Comparison of ENCODE assay signal across 8 cellular contexts in genomic region chr17:50904522-50905459, GRCh38. TPM values are rescaled to one million over a fixed set of nuclear protein-coding genes. Genes with fewer than 3 reads are reported as not detected.
DNase-seq lines count a peak whose midpoint lies in the region; ATAC-seq, FAIRE-seq and TF ChIP-seq lines count a peak whose summit lies in the region.

No MANE protein-coding gene starts in this region.

- H3K27ac ChIP-seq in right lobe of liver = peak overlapping the region; percentile 85 to 100 (median 99)
- peak overlapping the region; percentile 69 to 95 (median 90) for H3K27ac ChIP-seq in tibial nerve

- H3K27me3 ChIP-seq in bronchial epithelial cell (ENCODE audit: control insufficient read depth, insufficient read depth, low read length) (no peaks in the 10 kb centered on the region), right lobe of liver (no peaks in the 10 kb centered on the region), tibial nerve (no peaks in the 10 kb centered on the region)

- TF ChIP-seq CTCF in bronchial epithelial cell (IDR thresholded peaks at IDR 0.05; ENCODE audit: insufficient read depth, low read length, severe bottlenecking) (peak; percentile 12), right lobe of liver (IDR thresholded peaks at IDR 0.05) (no peak), tibial nerve (IDR thresholded peaks at IDR 0.05) (peak in 3 of 5 experiments; percentile 10 to 30 (median 13))

- no peak for FAIRE-seq in bronchial epithelial cell (lab: Jason Lieb, UNC)

- no peaks in the 10 kb centered on the region for H3K9me3 ChIP-seq in right lobe of liver
- no peaks in the 10 kb centered on the region for H3K9me3 ChIP-seq in tibial nerve

- peaks cover 0 to 61% (median 28%) of the 10 kb centered on the region in 4 donors for H3K4me1 ChIP-seq in right lobe of liver
- peaks cover 2 to 39% (median 25%) of the 10 kb centered on the region in 4 donors for H3K4me1 ChIP-seq in tibial nerve

- TF ChIP-seq EP300 in tibial nerve (IDR thresholded peaks at IDR 0.05) = peak; percentile 47 to 74

- ATAC-seq in right lobe of liver (peak; percentile 65 to 80 (median 72)), HG02973 (IDR thresholded peaks at IDR 0.05; ENCODE audit: unreplicated experiment) (no peak)

- TF ChIP-seq POLR2A in right lobe of liver (IDR thresholded peaks at IDR 0.05) = peak; percentile 69
- no peak for TF ChIP-seq POLR2A in tibial nerve (IDR thresholded peaks at IDR 0.05)

- H3K36me3 ChIP-seq in bronchial epithelial cell (ENCODE audit: control insufficient read depth, insufficient read depth, low read length) = no peaks in the 10 kb centered on the region
- no peaks in the 10 kb centered on the region for H3K36me3 ChIP-seq in right lobe of liver
- no peaks in the 10 kb centered on the region for H3K36me3 ChIP-seq in tibial nerve

- WGBS in right lobe of liver (ENCODE audit: insufficient coverage, low coverage, low lambda C conversion rate, missing lambda C conversion rate) = 11% methylated on average over 4 of the region's 16 CpGs
- WGBS in tibial nerve, 2 donors = 20 to 34% methylated on average over 11 to 13 of the region's 16 CpGs

- intact Hi-C loops in right lobe of liver (cut with DNase I) = loop anchor here in 1 of 2 donors (5.0 kb wide), 1 partner anchor 38 kb away; no protein-coding TSS in a partner anchor

- in situ Hi-C loops in ACHN (cut with HindIII; ENCODE audit: low pct_ligation_motif_present, low pct_unique_long_range_greater_than_20kb, low sequenced_read_pairs) = no loop called here

- H3K4me3 ChIP-seq in bronchial epithelial cell (ENCODE audit: low read depth, low read length) (no peak overlapping the region), right lobe of liver (peak overlapping the region in 2 of 3 donors; percentile 31 to 33), tibial nerve (no peak overlapping the region)

- DNase-seq in COR-L47 (lab: John Stamatoyannopoulos, UW) (peak; percentile 97), NCI-H226 (peak; percentile 23), bronchial epithelial cell (ENCODE audit: low read depth) (no peak), right lobe of liver (peak; percentile 63 to 93 (median 91)), tibial nerve (ENCODE audit: low spot score in 2 of 2) (peak in 1 of 2 donors; percentile 70), CD1c-positive myeloid dendritic cell (ENCODE audit: extremely low spot score) (no peak), ACHN (no peak)

RNA-seq across cellular contexts. Expression of gene TOB1, which starts 38.6 kb away (rescaled TPM):
- 11.6 and 19.7 TPM in 2 replicates for total RNA-seq in bronchial epithelial cell
- 100 to 1,000 TPM in 3 of 6 experiments, 10 to 100 TPM in 3; 36.2 to 222 (median 82.1) TPM for total RNA-seq in right lobe of liver
- total RNA-seq in tibial nerve = 100 to 1,000 TPM in 1 of 4 donors, 10 to 100 TPM in 3; 48.6 to 142 (median 81.3) TPM

Comparison
In these comparisons a context has a peak if more than half of its experiments do, and no peak if none do; other contexts are left out.
1. DNase-seq: peak in COR-L47 (single experiment), NCI-H226 (single experiment) and right lobe of liver (3 of 3); none in bronchial epithelial cell (single experiment), CD1c-positive myeloid dendritic cell (single experiment) and ACHN (single experiment).
2. H3K4me3 ChIP-seq: peak in right lobe of liver (2 of 3); none in bronchial epithelial cell (single experiment) and tibial nerve (0 of 4).
3. CTCF ChIP-seq: peak in bronchial epithelial cell (single experiment) and tibial nerve (3 of 5); none in right lobe of liver (0 of 4).